ENCODE assay signal across 8 cellular contexts in the genomic region with DNA sequence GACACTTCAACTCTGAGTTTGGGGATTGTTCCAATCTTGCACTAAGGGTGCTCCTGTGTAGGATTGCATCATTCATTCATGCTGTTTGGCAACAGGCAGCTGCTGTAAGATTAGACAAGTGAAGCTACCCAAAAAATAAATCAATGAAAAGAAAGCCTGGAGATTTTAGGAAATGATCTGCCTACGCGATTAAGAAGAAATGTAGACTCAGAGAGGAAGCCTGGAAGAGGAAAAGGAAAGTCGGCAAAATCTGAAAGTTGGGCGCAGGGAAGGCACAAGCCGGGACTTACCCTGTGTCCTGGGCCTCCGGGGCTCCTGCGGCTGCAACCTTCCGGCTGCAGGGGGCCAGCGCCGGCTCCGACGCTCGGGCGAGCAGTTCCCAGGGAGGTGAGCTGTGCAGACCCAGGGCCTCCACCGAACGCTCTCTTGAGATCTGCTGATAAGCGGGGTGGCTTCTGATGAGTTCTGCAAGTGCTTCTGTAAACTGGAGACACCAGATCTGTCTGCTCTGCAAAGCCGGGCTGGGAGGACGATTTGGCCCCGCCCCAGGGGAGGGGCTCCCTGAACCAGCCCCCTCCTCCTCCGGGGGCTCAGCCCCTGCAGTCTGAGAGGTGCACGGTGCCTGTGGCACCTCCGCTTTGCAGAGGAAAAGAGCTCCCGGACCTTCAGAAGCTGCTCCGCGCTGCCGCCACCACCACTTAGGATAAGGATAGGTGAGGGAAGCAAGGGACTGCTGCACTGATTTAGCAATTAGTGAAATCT. TPM values are rescaled to one million over a fixed set of nuclear protein-coding genes. Genes with fewer than 3 reads are reported as not detected.
DNase-seq lines count a peak whose midpoint lies in the region; ATAC-seq and TF ChIP-seq lines count a peak whose summit lies in the region.

No MANE protein-coding gene starts in this region.

- H3K4me1 ChIP-seq in RWPE2 (ENCODE audit: insufficient read depth, poor library complexity, severe bottlenecking), result no peaks in the 10 kb centered on the region
- H3K4me1 ChIP-seq in testis, result no peaks in the 10 kb centered on the region

- H3K36me3 ChIP-seq in RWPE2 (ENCODE audit: low read depth) (peaks cover 36% of the 10 kb centered on the region), testis (ENCODE audit: low read depth, missing control alignments) (no peaks in the 10 kb centered on the region)

- intact Hi-C loops in testis (cut with DNase I; ENCODE audit: low total_unique reads), result no loop called here

- WGBS in testis, 2 donors, result 1% methylated on average over 23 to 24 of the region's 27 CpGs

- DNase-seq in ELF-1 (ENCODE audit: low read depth, low spot score), result peak; percentile 99
- DNase-seq in KG1 (lab: John Stamatoyannopoulos, UW), result peak; percentile 54
- DNase-seq in RWPE2 (ENCODE audit: low spot score), result peak; percentile 73
- DNase-seq in activated effector memory CD4-positive, alpha-beta T cell treated with Interleukin-2 at 50 U/mL for 16 hours, result peak; percentile 67
- peak; percentile 57 for DNase-seq in foreskin melanocyte
- peak in 51 of 56 donors; percentile 2 to 77 (median 34) for DNase-seq in nucleus accumbens (lab: John Stamatoyannopoulos, UW)
- DNase-seq in testis, result peak; percentile 62

- TF ChIP-seq CTCF in RWPE2 (IDR thresholded peaks at IDR 0.05; ENCODE audit: poor library complexity, severe bottlenecking) (peak; percentile 20), testis (IDR thresholded peaks at IDR 0.05) (peak in 1 of 3 experiments; percentile 12)

- H3K9me3 ChIP-seq in RWPE2 (ENCODE audit: severe bottlenecking), result no peaks in the 10 kb centered on the region
- no peaks in the 10 kb centered on the region for H3K9me3 ChIP-seq in testis

- peak overlapping the region; percentile 25 for H3K27ac ChIP-seq in RWPE2 (ENCODE audit: poor library complexity, severe bottlenecking)
- H3K27ac ChIP-seq in testis, result no peak overlapping the region

- H3K4me3 ChIP-seq in RWPE2 (ENCODE audit: severe bottlenecking) (peak overlapping the region; percentile 41), testis (peak overlapping the region; percentile 51 to 59)

- peak; percentile 94 for ATAC-seq in GM21786 (IDR thresholded peaks at IDR 0.05; ENCODE audit: unreplicated experiment)
- ATAC-seq in RWPE2 (ENCODE audit: low read depth), result peak; percentile 93

- TF ChIP-seq POLR2A in testis (IDR thresholded peaks at IDR 0.05), result no peak

- H3K27me3 ChIP-seq in RWPE2 (ENCODE audit: insufficient read depth, poor library complexity, severe bottlenecking) (no peaks in the 10 kb centered on the region), testis (no peaks in the 10 kb centered on the region)

RNA-seq across cellular contexts. Expression of a gene that starts 17.4 kb away (rescaled TPM):
- 10 to 100 TPM; 18.4 to 21.5 TPM for total RNA-seq in testis
- 16.6 TPM for polyA plus RNA-seq in testis (ENCODE audit: insufficient read depth, low read depth, low replicate concordance)

RNA-seq across cellular contexts. Expression of a gene that starts 17.7 kb away (rescaled TPM):
- 10 to 100 TPM; 90.4 to 96.4 TPM for total RNA-seq in testis
- polyA plus RNA-seq in testis (ENCODE audit: insufficient read depth, low read depth, low replicate concordance), result 103 TPM

RNA-seq across cellular contexts. Expression of a gene that starts 30.2 kb away (rescaled TPM):
- 100 to 1,000 TPM in 1 of 2 donors, 10 to 100 TPM in 1; 84.8 to 107 TPM for total RNA-seq in testis
- 83.3 TPM for polyA plus RNA-seq in testis (ENCODE audit: insufficient read depth, low read depth, low replicate concordance)

RNA-seq across cellular contexts. Expression of a gene that starts 58.9 kb away (rescaled TPM):
- total RNA-seq in testis, result 1 to 10 TPM; 1.5 to 2.8 TPM
- polyA plus RNA-seq in testis (ENCODE audit: insufficient read depth, low read depth, low replicate concordance), result 2.1 TPM

Comparison
In these comparisons a context has a peak if more than half of its experiments do, and no peak if none do; other contexts are left out.
1. DNase-seq: peak in every context shown above with its lines; median percentile 99 in ELF-1; 73 in RWPE2; 67 in activated effector memory CD4-positive, alpha-beta T cell treated with Interleukin-2 at 50 U/mL for 16 hours; 62 in testis; 57 in foreskin melanocyte; 54 in KG1; 34 in nucleus accumbens.